9 cellular contexts compared by ENCODE assay signal in the genomic region with DNA sequence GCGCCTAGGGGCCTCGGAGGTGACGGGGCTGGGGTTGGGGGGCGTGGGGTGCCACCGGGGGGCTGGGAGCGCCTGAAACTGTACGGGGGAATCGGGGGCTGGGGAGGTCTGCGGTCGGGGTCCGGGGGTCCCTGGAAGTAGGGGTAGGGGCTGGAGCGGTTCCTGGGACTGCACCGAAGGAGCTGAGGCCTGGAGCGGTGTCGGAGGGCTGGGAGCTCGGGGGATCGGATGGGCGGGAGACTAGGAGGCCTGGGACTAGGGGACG. TPM values are rescaled to one million over a fixed set of nuclear protein-coding genes. Genes with fewer than 3 reads are reported as not detected.
DNase-seq lines count a peak whose midpoint lies in the region; ATAC-seq and TF ChIP-seq lines count a peak whose summit lies in the region.
"Had no signal": no experiment of that assay in that cellular context is flagged by ENCODE, and none has a peak within 500 bp of the region (broad histone marks: within the 10 kb centered on the region; RNA-seq: fewer than 3 reads in every experiment).

No MANE protein-coding gene starts in this region.

- peak overlapping the region; percentile 92 for H3K4me2 ChIP-seq in GM23338

- H3K27me3 ChIP-seq in GM23338 (ENCODE audit: insufficient read depth), result no peaks in the 10 kb centered on the region

- peak overlapping the region; percentile 88 for H3K27ac Mint-ChIP-seq in GM23338
- peak overlapping the region; percentile 81 to 84 for H3K27ac Mint-ChIP-seq in T-cell

- no peak overlapping the region for H3K27ac ChIP-seq in GM23338 (ENCODE audit: low read depth)

- no peaks in the 10 kb centered on the region; the same call in 1 of the 2 replicates for H3K36me3 ChIP-seq in GM23338 (ENCODE audit: insufficient read depth)

- peaks cover 9% of the 10 kb centered on the region for H3F3A ChIP-seq in GM23338 (replicated peaks; ENCODE audit: low read depth)

- ATAC-seq in GM23338 (no peak; the same call in 1 of the 3 replicates), T-cell (replicated peaks in 1 of 4) (no peak), GM21526 (IDR thresholded peaks at IDR 0.05; ENCODE audit: low FRiP score, unreplicated experiment) (no peak), GM21515 (IDR thresholded peaks at IDR 0.05; ENCODE audit: unreplicated experiment) (no peak)

- peaks cover 47% of the 10 kb centered on the region for H3K79me2 ChIP-seq in GM23338 (replicated peaks; ENCODE audit: insufficient read depth)

- in situ Hi-C loops in ACHN (cut with HindIII; ENCODE audit: low pct_ligation_motif_present, low pct_unique_long_range_greater_than_20kb, low sequenced_read_pairs), result no loop called here

- peak overlapping the region; percentile 81 for H3K4me3 ChIP-seq in GM23338
- peak overlapping the region; percentile 93 for H3K4me3 ChIP-seq in skeletal muscle cell (ENCODE audit: low read depth, low read length)

- H3K9me3 Mint-ChIP-seq in GM23338 (peaks cover 52% of the 10 kb centered on the region), T-cell (no peaks in the 10 kb centered on the region)

- H3K4me1 Mint-ChIP-seq in GM23338, result peaks cover 3% of the 10 kb centered on the region; the same call in 1 of the 3 replicates
- H3K4me1 Mint-ChIP-seq in T-cell, result peaks cover 25 to 47% (median 39%) of the 10 kb centered on the region in 3 donors

- peak overlapping the region; percentile 84 for H3K4me3 Mint-ChIP-seq in GM23338
- H3K4me3 Mint-ChIP-seq in T-cell, result peak overlapping the region; percentile 88 to 91 (median 90)

- CTCF ChIA-PET in T-cell (lab: Charles Lee), result no interaction called here

- DNase-seq in GM23338 (ENCODE audit: low spot score) (no peak), T-cell (no peak), globus pallidus (ENCODE audit: low spot score) (peak; percentile 7), skeletal muscle cell (ENCODE audit: low read depth) (no peak), NCI-H2227 (lab: John Stamatoyannopoulos, UW; ENCODE audit: unreplicated experiment) (no peak), ACHN (no peak)

- H3K27me3 Mint-ChIP-seq in GM23338 (ENCODE audit: insufficient read depth, low read depth, poor library complexity), result peaks cover 11% of the 10 kb centered on the region
- H3K27me3 Mint-ChIP-seq in T-cell, result no peaks in the 10 kb centered on the region

- POLR2A ChIA-PET in T-cell (lab: Charles Lee), result no interaction called here

- no peak overlapping the region for H2AFZ ChIP-seq in GM23338

- H3K36me3 Mint-ChIP-seq in GM23338 (ENCODE audit: low read depth) (peaks cover 33% of the 10 kb centered on the region), T-cell (peaks cover 26% of the 10 kb centered on the region)

- H3K9me2 ChIP-seq in GM23338 (ENCODE audit: insufficient read depth), result no peaks in the 10 kb centered on the region

- H3K4me1 ChIP-seq in GM23338 (ENCODE audit: insufficient read depth), result peaks cover 12% of the 10 kb centered on the region

- TF ChIP-seq CTCF in GM23338 (conservative IDR thresholded peaks at IDR 0.05; ENCODE audit: low read depth in 2 of 2), result no peak

- H4K20me1 ChIP-seq in GM23338 (replicated peaks; ENCODE audit: insufficient read depth), result no peaks in the 10 kb centered on the region; the same call in 1 of the 2 replicates

TF ChIP-seq in GM23338, 12 proteins besides CTCF, POLR2A, EP300 and RAD21 (continues in another document):
- TF ChIP-seq EZH2phosphoT487 (IDR thresholded peaks at IDR 0.05; ENCODE audit: unreplicated experiment), result no peak
- no peak for TF ChIP-seq ZNF114 (CRISPR knock-in tag; IDR thresholded peaks at IDR 0.05)
- TF ChIP-seq NANOG (IDR thresholded peaks at IDR 0.05; ENCODE audit: borderline replicate concordance), result no peak
- TF ChIP-seq JUNB (IDR thresholded peaks at IDR 0.05; ENCODE audit: unreplicated experiment), result no peak
- TF ChIP-seq ETS1 (IDR thresholded peaks at IDR 0.05), result no peak
- no peak for TF ChIP-seq CREB1 (CRISPR knock-in tag; IDR thresholded peaks at IDR 0.05; ENCODE audit: low read depth)
- no peak for TF ChIP-seq POLR2AphosphoS5 (IDR thresholded peaks at IDR 0.05; ENCODE audit: low read depth)
- TF ChIP-seq STAT1 (IDR thresholded peaks at IDR 0.05; ENCODE audit: unreplicated experiment), result no peak
- no peak for TF ChIP-seq ZNF331 (CRISPR knock-in tag; IDR thresholded peaks at IDR 0.05; ENCODE audit: low read depth)
- TF ChIP-seq EZH2 (IDR thresholded peaks at IDR 0.05; ENCODE audit: low read depth, unreplicated experiment), result no peak
- TF ChIP-seq, protein P1, sequence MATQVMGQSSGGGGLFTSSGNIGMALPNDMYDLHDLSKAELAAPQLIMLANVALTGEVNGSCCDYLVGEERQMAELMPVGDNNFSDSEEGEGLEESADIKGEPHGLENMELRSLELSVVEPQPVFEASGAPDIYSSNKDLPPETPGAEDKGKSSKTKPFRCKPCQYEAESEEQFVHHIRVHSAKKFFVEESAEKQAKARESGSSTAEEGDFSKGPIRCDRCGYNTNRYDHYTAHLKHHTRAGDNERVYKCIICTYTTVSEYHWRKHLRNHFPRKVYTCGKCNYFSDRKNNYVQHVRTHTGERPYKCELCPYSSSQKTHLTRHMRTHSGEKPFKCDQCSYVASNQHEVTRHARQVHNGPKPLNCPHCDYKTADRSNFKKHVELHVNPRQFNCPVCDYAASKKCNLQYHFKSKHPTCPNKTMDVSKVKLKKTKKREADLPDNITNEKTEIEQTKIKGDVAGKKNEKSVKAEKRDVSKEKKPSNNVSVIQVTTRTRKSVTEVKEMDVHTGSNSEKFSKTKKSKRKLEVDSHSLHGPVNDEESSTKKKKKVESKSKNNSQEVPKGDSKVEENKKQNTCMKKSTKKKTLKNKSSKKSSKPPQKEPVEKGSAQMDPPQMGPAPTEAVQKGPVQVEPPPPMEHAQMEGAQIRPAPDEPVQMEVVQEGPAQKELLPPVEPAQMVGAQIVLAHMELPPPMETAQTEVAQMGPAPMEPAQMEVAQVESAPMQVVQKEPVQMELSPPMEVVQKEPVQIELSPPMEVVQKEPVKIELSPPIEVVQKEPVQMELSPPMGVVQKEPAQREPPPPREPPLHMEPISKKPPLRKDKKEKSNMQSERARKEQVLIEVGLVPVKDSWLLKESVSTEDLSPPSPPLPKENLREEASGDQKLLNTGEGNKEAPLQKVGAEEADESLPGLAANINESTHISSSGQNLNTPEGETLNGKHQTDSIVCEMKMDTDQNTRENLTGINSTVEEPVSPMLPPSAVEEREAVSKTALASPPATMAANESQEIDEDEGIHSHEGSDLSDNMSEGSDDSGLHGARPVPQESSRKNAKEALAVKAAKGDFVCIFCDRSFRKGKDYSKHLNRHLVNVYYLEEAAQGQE (IDR thresholded peaks at IDR 0.05; ENCODE audit: unreplicated experiment), result no peak

RNA-seq across cellular contexts. Expression of gene AKAP17A, which starts 0.4 kb away (rescaled TPM):
- total RNA-seq in GM23338 (2014; rRNA removed; shearing (Covaris generic)), result 50.6 and 64.3 TPM in 2 replicates
- 23.9 and 27.6 TPM in 2 replicates for polyA plus RNA-seq in GM23338 (2016; fragmentation: Nextera tagmentation; extraction: Ambion mirVana)
- total RNA-seq in T-cell, result 100 to 1,000 TPM; 120 to 162 (median 155) TPM

RNA-seq across cellular contexts. Expression of gene ASMT, which starts 23.1 kb away (rescaled TPM):
- total RNA-seq in GM23338 (2014; rRNA removed; shearing (Covaris generic)), result 2.4 TPM in 1 of 2 replicates, not detected in the other
- polyA plus RNA-seq in GM23338 (2016; fragmentation: Nextera tagmentation; extraction: Ambion mirVana), result 0.53 and 1.0 TPM in 2 replicates
- total RNA-seq in T-cell, result under 1 TPM in 1 of 5 donors, not detected in 4; 0.98 TPM
- total RNA-seq: M059J had no signal

RNA-seq across cellular contexts. Expression of gene P2RY8, which starts 54.8 kb away (rescaled TPM):
- 0.23 TPM in 1 of 2 replicates, not detected in the other for total RNA-seq in GM23338 (2014; rRNA removed; shearing (Covaris generic))
- 0.23 and 0.24 TPM in 2 replicates for polyA plus RNA-seq in GM23338 (2016; fragmentation: Nextera tagmentation; extraction: Ambion mirVana)
- 100 to 1,000 TPM; 114 to 219 (median 182) TPM for total RNA-seq in T-cell

Comparison
In these comparisons a context has a peak if more than half of its experiments do, and no peak if none do; other contexts are left out.
1. RNA of gene P2RY8, which starts 54.8 kb away (total RNA-seq): 114 to 219 TPM in T-cell; 0.23 TPM in GM23338; every median in the first group is over 10 times any median in the second.